ENCODE assay signal across 16 cellular contexts in the genomic region with DNA sequence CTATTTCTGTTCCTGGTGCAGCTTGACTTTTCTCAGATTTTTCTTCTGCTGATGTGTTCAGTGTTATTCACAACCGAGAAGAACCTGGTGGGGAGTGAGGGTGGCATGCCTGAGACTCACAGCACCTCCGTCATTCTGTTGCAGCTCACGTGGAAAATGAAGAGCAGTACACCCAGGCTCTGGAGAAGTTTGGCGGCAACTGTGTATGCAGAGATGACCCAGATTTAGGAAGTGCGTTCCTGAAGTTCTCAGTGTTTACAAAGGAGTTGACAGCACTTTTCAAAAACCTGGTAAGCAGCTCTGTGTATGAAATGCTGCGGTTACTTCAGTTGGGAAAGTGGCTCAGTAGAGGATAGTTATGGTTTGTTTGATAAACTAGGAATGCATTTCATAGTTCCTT.
"Had no signal": no experiment of that assay in that cellular context is flagged by ENCODE, and none has a peak within 500 bp of the region (broad histone marks: within the 10 kb centered on the region; RNA-seq: fewer than 3 reads in every experiment).

No MANE protein-coding gene starts in this region.

- ATAC-seq: activated CD4-positive, CD25-positive, alpha-beta regulatory T cell treated with anti-CD3 and anti-CD28 coated beads, Interleukin-2, amount 50 U/mL, for 24 hours; pancreas; stimulated activated naive B cell treated with anti-CD40 and anti-IgM and Interleukin-4, amounts not matched to agents 10 μg/mL and 1 μg/mL and 100 μg/mL, for 72 hours had no signal

- H3K9ac ChIP-seq: neural progenitor cell had no signal

- H3K27ac ChIP-seq: cardiac muscle cell, neural progenitor cell, pancreas, SJCRH30 had no signal

- DNase-seq: activated CD4-positive, alpha-beta T cell treated with anti-CD3 and anti-CD28 coated beads, Interleukin-2, amount 50 U/mL, for 4 hours; activated effector memory CD4-positive, alpha-beta T cell treated with Interleukin-2 at 50 U/mL for 16 hours; activated naive CD8-positive, alpha-beta T cell treated with anti-CD3 and anti-CD28 coated beads for 36 hours; activated T-cell treated with anti-CD3 and anti-CD28 coated beads, Interleukin-2, amount 50 U/mL, for 1 hour; aorta; effector memory CD4-positive, alpha-beta T cell; glutamatergic neuron; pancreas; SJCRH30; small intestine; stimulated activated naive B cell treated with anti-CD40 and anti-IgM and Interleukin-4, amounts not matched to agents 10 μg/mL and 1 μg/mL and 100 μg/mL, for 72 hours; SW 1271 had no signal

- H3K4me3 ChIP-seq: cardiac muscle cell, coronary artery, neural progenitor cell, pancreas, SJCRH30 had no signal

- H3K36me3 ChIP-seq: cardiac muscle cell, neural progenitor cell had no signal

- H3K27me3 ChIP-seq: cardiac muscle cell, neural progenitor cell, pancreas, SJCRH30 had no signal

- H3K4me1 ChIP-seq: SJCRH30 had no signal

- H3K9me3 ChIP-seq: pancreas, SJCRH30 had no signal
